ENCODE assay signal across 8 cellular contexts in genomic region chr15:74873756-74874424, GRCh38. TPM values are rescaled to one million over a fixed set of nuclear protein-coding genes. Genes with fewer than 3 reads are reported as not detected.
DNase-seq lines count a peak whose midpoint lies in the region; ATAC-seq, FAIRE-seq and TF ChIP-seq lines count a peak whose summit lies in the region.

No MANE protein-coding gene starts in this region.

- no peaks in the 10 kb centered on the region for H3K27me3 ChIP-seq in bronchial epithelial cell (ENCODE audit: control insufficient read depth, insufficient read depth, low read length)

- DNase-seq in NCI-H748 (lab: John Stamatoyannopoulos, UW; ENCODE audit: unreplicated experiment): peak; percentile 45
- DNase-seq in NCI-H748 treated with DMSO at 0.1 percent for 48 hours (lab: John Stamatoyannopoulos, UW): no peak
- peak; percentile 29 for DNase-seq in NCI-H2227 (lab: John Stamatoyannopoulos, UW; ENCODE audit: unreplicated experiment)
- DNase-seq in bronchial epithelial cell (ENCODE audit: low read depth): no peak
- DNase-seq in memory B cell (ENCODE audit: low spot score in 2 of 2): no peak
- DNase-seq in urothelium cell line (ENCODE audit: low spot score): peak; percentile 13
- DNase-seq in NCI-H1694 treated with DMSO at 0.1 percent for 48 hours (lab: John Stamatoyannopoulos, UW): no peak
- DNase-seq in effector CD8-positive, alpha-beta T cell (lab: John Stamatoyannopoulos, UW): no peak

- H3K27ac Mint-ChIP-seq in memory B cell: peak overlapping the region; percentile 81

- H3K27me3 Mint-ChIP-seq in memory B cell: no peaks in the 10 kb centered on the region

- H3K36me3 ChIP-seq in bronchial epithelial cell (ENCODE audit: control insufficient read depth, insufficient read depth, low read length): peaks cover 2% of the 10 kb centered on the region

- peak overlapping the region; percentile 73 for H3K4me3 ChIP-seq in bronchial epithelial cell (ENCODE audit: low read depth, low read length)

- H3K9me3 Mint-ChIP-seq in memory B cell: no peaks in the 10 kb centered on the region

- H3K36me3 Mint-ChIP-seq in memory B cell: peaks cover 2% of the 10 kb centered on the region

- FAIRE-seq in bronchial epithelial cell (lab: Jason Lieb, UNC): no peak
- no peak for FAIRE-seq in urothelium cell line (lab: Jason Lieb, UNC)

- no peak for TF ChIP-seq CTCF in bronchial epithelial cell (IDR thresholded peaks at IDR 0.05; ENCODE audit: insufficient read depth, low read length, severe bottlenecking)

- ATAC-seq in memory B cell (ENCODE audit: low read depth): no peak

- H3K4me1 Mint-ChIP-seq in memory B cell: peaks cover 33% of the 10 kb centered on the region

- peak overlapping the region; percentile 88 for H3K4me3 Mint-ChIP-seq in memory B cell

RNA-seq across cellular contexts. Expression of gene SCAMP2, which starts 0.7 kb away (rescaled TPM):
- total RNA-seq in bronchial epithelial cell: 20.5 and 30.7 TPM in 2 replicates

RNA-seq across cellular contexts. Expression of gene MPI, which starts 16.0 kb away (rescaled TPM):
- total RNA-seq in bronchial epithelial cell: 25.0 and 35.0 TPM in 2 replicates

RNA-seq across cellular contexts. Expression of gene ULK3, which starts 30.9 kb away (rescaled TPM):
- total RNA-seq in bronchial epithelial cell: 17.4 and 23.6 TPM in 2 replicates

RNA-seq across cellular contexts. Expression of gene FAM219B, which starts 32.8 kb away (rescaled TPM):
- total RNA-seq in bronchial epithelial cell: 67.3 and 72.4 TPM in 2 replicates

RNA-seq across cellular contexts. Expression of gene CPLX3, which starts 47.5 kb away (rescaled TPM):
- total RNA-seq in bronchial epithelial cell: not detected in 2 replicates

Comparison
In these comparisons a context has a peak if more than half of its experiments do, and no peak if none do; other contexts are left out.
1. DNase-seq: peak in NCI-H748 (single experiment), NCI-H2227 (single experiment) and urothelium cell line (single experiment); none in NCI-H748 treated with DMSO at 0.1 percent for 48 hours (single experiment), bronchial epithelial cell (single experiment), memory B cell (0 of 2), NCI-H1694 treated with DMSO at 0.1 percent for 48 hours (single experiment) and effector CD8-positive, alpha-beta T cell (single experiment).